ENCODE assay signal across 17 cellular contexts in the genomic region with DNA sequence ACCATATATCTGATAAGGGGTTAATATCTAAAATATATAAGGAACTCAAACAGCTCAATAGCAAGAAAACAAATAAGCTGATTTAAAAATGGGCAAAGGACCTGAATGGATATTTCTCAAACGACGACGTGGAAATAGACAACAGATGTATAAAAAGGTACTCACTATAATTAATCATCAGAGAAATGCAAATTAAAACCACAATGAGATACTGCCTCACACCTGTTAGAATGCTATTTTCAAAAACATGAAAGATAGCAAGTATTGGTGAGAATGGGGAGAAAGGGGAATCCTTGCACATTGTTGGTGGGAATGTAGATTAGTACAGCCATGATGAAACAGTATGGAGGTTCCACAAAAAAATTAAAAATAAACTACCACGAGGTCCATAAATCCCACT.
DNase-seq lines count a peak whose midpoint lies in the region; ATAC-seq and TF ChIP-seq lines count a peak whose summit lies in the region.
"Had no signal": no experiment of that assay in that cellular context is flagged by ENCODE, and none has a peak within 500 bp of the region (broad histone marks: within the 10 kb centered on the region; RNA-seq: fewer than 3 reads in every experiment).

No MANE protein-coding gene starts in this region.

- no peaks in the 10 kb centered on the region for H3K36me3 ChIP-seq in Panc1 (ENCODE audit: control insufficient read depth, insufficient read depth, low read length)
- no peaks in the 10 kb centered on the region for H3K36me3 ChIP-seq in HAP-1 (replicated peaks)
- H3K36me3 ChIP-seq in hepatocyte (replicated peaks; ENCODE audit: insufficient read depth, low read depth) = no peaks in the 10 kb centered on the region
- H3K36me3 ChIP-seq: BE2C had no signal

- H3K9me2 ChIP-seq in hepatocyte (replicated peaks; ENCODE audit: insufficient read depth) = no peaks in the 10 kb centered on the region

- CTCF ChIA-PET in Panc1 (lab: Charles Lee) = no interaction called here

- no peak for TF ChIP-seq CTCF in Panc1 (IDR thresholded peaks at IDR 0.05)
- no peak for TF ChIP-seq CTCF in hepatocyte (IDR thresholded peaks at IDR 0.05; ENCODE audit: poor library complexity)

- no peak overlapping the region for H3K4me2 ChIP-seq in hepatocyte
- H3K4me2 ChIP-seq: A549 had no signal

- no peaks in the 10 kb centered on the region for H3K79me2 ChIP-seq in hepatocyte

- H3K4me1 ChIP-seq in Panc1 (ENCODE audit: control insufficient read depth, insufficient read depth, low read length) (no peaks in the 10 kb centered on the region; the same call in 1 of the 2 replicates), HAP-1 (no peaks in the 10 kb centered on the region), hepatocyte (ENCODE audit: insufficient read depth) (no peaks in the 10 kb centered on the region)
- H3K4me1 ChIP-seq: BE2C had no signal

- in situ Hi-C loops in Panc1 (cut with HindIII; ENCODE audit: low pct_unique_long_range_greater_than_20kb, low sequenced_read_pairs) = no loop called here
- in situ Hi-C loops in HAP-1 (cut with MboI; ENCODE audit: low sequenced_read_pairs) = no loop called here

- 81% methylated on average over 4 of the region's 4 CpGs for WGBS in hepatocyte (ENCODE audit: low lambda C conversion rate, missing lambda C conversion rate)

- H3K9me3 ChIP-seq in Panc1 (ENCODE audit: control insufficient read depth, insufficient read depth, low read depth, low read length) (peaks cover 40% of the 10 kb centered on the region; the same call in 1 of the 2 replicates), HAP-1 (no peaks in the 10 kb centered on the region), hepatocyte (ENCODE audit: low read depth) (no peaks in the 10 kb centered on the region)
- H3K9me3 ChIP-seq: A549, BE2C had no signal

- no peak overlapping the region for H2AFZ ChIP-seq in hepatocyte
- H2AFZ ChIP-seq: GM23248 had no signal

- no TSS peak for BruUV-seq in Panc1 (replicated peaks; lab: Mats Ljungman, UMichigan)

- intact Hi-C loops in Panc1 (cut with micrococcal nuclease; ENCODE audit: unreplicated experiment) = no loop called here

- H3K4me3 ChIP-seq in Panc1 (ENCODE audit: low read depth in 2 of 2, low read length in 2 of 2) (no peak overlapping the region), HAP-1 (no peak overlapping the region), hepatocyte (no peak overlapping the region)
- H3K4me3 ChIP-seq: A549, GM23248 had no signal

- H3K27ac ChIP-seq in Panc1 (ENCODE audit: low read length) (peak overlapping the region; percentile 0; the same call in 1 of the 2 replicates), hepatocyte (no peak overlapping the region)
- H3K27ac ChIP-seq: C4-2B, GM23248, HL-60 had no signal

- POLR2A ChIA-PET in Panc1 (lab: Charles Lee) = no interaction called here

- H4K20me1 ChIP-seq in hepatocyte (ENCODE audit: insufficient read depth, poor library complexity, severe bottlenecking) = no peaks in the 10 kb centered on the region

- H3K27me3 ChIP-seq in Panc1 (ENCODE audit: control insufficient read depth, insufficient read depth, low read length) = no peaks in the 10 kb centered on the region
- H3K27me3 ChIP-seq in HAP-1 (ENCODE audit: low read depth) = no peaks in the 10 kb centered on the region
- H3K27me3 ChIP-seq in hepatocyte = no peaks in the 10 kb centered on the region
- H3K27me3 ChIP-seq: BE2C had no signal

- peak; percentile 49 for ATAC-seq in GM18520 (IDR thresholded peaks at IDR 0.05; ENCODE audit: unreplicated experiment)
- ATAC-seq in GM21723 (IDR thresholded peaks at IDR 0.05; ENCODE audit: unreplicated experiment) = peak; percentile 47
- ATAC-seq in HG03354 (IDR thresholded peaks at IDR 0.05; ENCODE audit: poor library complexity, severe bottlenecking, unreplicated experiment) = peak; percentile 59
- ATAC-seq in Panc1 = no peak
- ATAC-seq in HG03196 (IDR thresholded peaks at IDR 0.05; ENCODE audit: unreplicated experiment) = no peak
- ATAC-seq: A549 had no signal

- no peak for DNase-seq in Panc1 (ENCODE audit: low read depth, low spot score)
- no peak for DNase-seq in HAP-1 (ENCODE audit: low spot score in 2 of 2)
- DNase-seq in hepatocyte (ENCODE audit: low spot score) = no peak
- DNase-seq: BE2C; CD4-positive, alpha-beta memory T cell; DMS79; EL; GM23248; H7; Karpas-422 had no signal

Comparison
In these comparisons a context has a peak if more than half of its experiments do, and no peak if none do; other contexts are left out.
1. ATAC-seq: peak in GM18520 (single experiment), GM21723 (single experiment) and HG03354 (single experiment); none in Panc1 (single experiment) and HG03196 (single experiment).